In genomic region chr20:3166913-3167342, GRCh38 we compare ENCODE assay signal across 22 cellular contexts. TPM values are rescaled to one million over a fixed set of nuclear protein-coding genes. Genes with fewer than 3 reads are reported as not detected.
DNase-seq lines count a peak whose midpoint lies in the region; ATAC-seq and TF ChIP-seq lines count a peak whose summit lies in the region.
"Had no signal": no experiment of that assay in that cellular context is flagged by ENCODE, and none has a peak within 500 bp of the region (broad histone marks: within the 10 kb centered on the region; RNA-seq: fewer than 3 reads in every experiment).

No MANE protein-coding gene starts in this region.

- H3K4me3 Mint-ChIP-seq in GM23338, result peak overlapping the region; percentile 68; the same call in 2 of the 3 replicates
- no peak overlapping the region for H3K4me3 Mint-ChIP-seq in CD4-positive, alpha-beta T cell
- H3K4me3 Mint-ChIP-seq: CD4-positive, alpha-beta memory T cell had no signal

- peak overlapping the region; percentile 62; the same call in 1 of the 2 replicates for H3K4me3 ChIP-seq in GM23338
- no peak overlapping the region for H3K4me3 ChIP-seq in HEK293 (ENCODE audit: low read depth, low read length)
- H3K4me3 ChIP-seq: BLaER1, GM12878 had no signal

- no peaks in the 10 kb centered on the region for H3K9me3 Mint-ChIP-seq in GM23338
- no peaks in the 10 kb centered on the region for H3K9me3 Mint-ChIP-seq in CD4-positive, alpha-beta T cell
- H3K9me3 Mint-ChIP-seq: CD4-positive, alpha-beta memory T cell had no signal

- H4K20me1 ChIP-seq in GM23338 (replicated peaks; ENCODE audit: insufficient read depth), result no peaks in the 10 kb centered on the region

- H3K27me3 Mint-ChIP-seq in GM23338 (ENCODE audit: insufficient read depth, low read depth, poor library complexity), result peaks cover 24% of the 10 kb centered on the region
- H3K27me3 Mint-ChIP-seq in CD4-positive, alpha-beta T cell, result peaks cover 15% of the 10 kb centered on the region

- H3K27me3 ChIP-seq in GM23338 (ENCODE audit: insufficient read depth), result peaks cover 5% of the 10 kb centered on the region; the same call in 1 of the 2 replicates
- H3K27me3 ChIP-seq in CD4-positive, alpha-beta T cell (ENCODE audit: control insufficient read depth, insufficient read depth, low read length), result peaks cover 19% of the 10 kb centered on the region

- CTCF ChIA-PET in HEK293 (lab: Yijun Ruan, JAX), result no interaction called here
- CTCF ChIA-PET in CD4-positive, alpha-beta T cell (lab: Charles Lee), result no interaction called here

- H3K4me2 ChIP-seq in GM23338, result peak overlapping the region; percentile 84
- H3K4me2 ChIP-seq: BLaER1 had no signal

- H3K36me3 Mint-ChIP-seq in GM23338 (ENCODE audit: low read depth), result peaks cover 12% of the 10 kb centered on the region
- no peaks in the 10 kb centered on the region for H3K36me3 Mint-ChIP-seq in CD4-positive, alpha-beta T cell (ENCODE audit: low read depth)
- H3K36me3 Mint-ChIP-seq: CD4-positive, alpha-beta memory T cell had no signal

- H3K27ac Mint-ChIP-seq in GM23338, result no peak overlapping the region
- H3K27ac Mint-ChIP-seq in CD4-positive, alpha-beta T cell, result no peak overlapping the region
- H3K27ac Mint-ChIP-seq: CD4-positive, alpha-beta memory T cell had no signal

- H3K36me3 ChIP-seq in GM23338 (ENCODE audit: insufficient read depth) (no peaks in the 10 kb centered on the region), HEK293 (ENCODE audit: control insufficient read depth in 2 of 2, insufficient read depth in 1 of 2, low read length in 2 of 2) (peaks cover 0 to 2% of the 10 kb centered on the region in 2 experiments; a peak in 1 of 3 replicates)
- H3K36me3 ChIP-seq: BLaER1 had no signal

- no peak for ATAC-seq in GM23338
- ATAC-seq in CD4-positive, alpha-beta T cell (ENCODE audit: poor library complexity), result no peak
- ATAC-seq: GM12878 had no signal

- no peaks in the 10 kb centered on the region for H3K79me2 ChIP-seq in GM23338 (replicated peaks; ENCODE audit: insufficient read depth)

- no peak overlapping the region for H2AFZ ChIP-seq in GM23338

- peaks cover 13% of the 10 kb centered on the region; the same call in 1 of the 2 replicates for H3F3A ChIP-seq in GM23338 (replicated peaks; ENCODE audit: low read depth)

- H3K4me1 ChIP-seq in GM23338 (ENCODE audit: insufficient read depth), result peaks cover 12% of the 10 kb centered on the region
- no peaks in the 10 kb centered on the region for H3K4me1 ChIP-seq in HEK293 (ENCODE audit: control insufficient read depth, insufficient read depth, low read length)

- POLR2A ChIA-PET in HEK293 (lab: Yijun Ruan, JAX), result no interaction called here
- POLR2A ChIA-PET in CD4-positive, alpha-beta T cell (lab: Charles Lee), result no interaction called here

- no peaks in the 10 kb centered on the region for H3K9me2 ChIP-seq in GM23338 (ENCODE audit: insufficient read depth)

- intact Hi-C loops in posterior vena cava (cut with DNase I), result no loop called here
- intact Hi-C loops in CD4-positive, alpha-beta T cell (cut with DNase I, micrococcal nuclease), result no loop called here

- no peak for DNase-seq in GM23338 (ENCODE audit: low spot score)
- DNase-seq in epidermal melanocyte (ENCODE audit: insufficient read length, low spot score), result peak; percentile 3
- DNase-seq in posterior vena cava (ENCODE audit: low spot score), result peak; percentile 66
- no peak for DNase-seq in stimulated activated CD4-positive, alpha-beta T cell treated with anti-CD3 and anti-CD28 coated beads, Interleukin-4, amount 100 ng/mL, for 24 hours
- no peak for DNase-seq in HCEC 1CT
- DNase-seq in CD4-positive, alpha-beta T cell, result no peak
- DNase-seq: Caco-2; CD4-positive, alpha-beta memory T cell; DND-41; NCI-H1694; NCI-H2081; NCI-H2171; NCI-H345; NCI-H524; NCI-H774; NK-92 treated with Interleukin-12 subunit alpha and Interleukin-12 subunit beta, amount 100 ng/mL, for 24 hours; SIG-M5 had no signal

- H3K27ac ChIP-seq in GM23338 (ENCODE audit: low read depth) (no peak overlapping the region), HEK293 (ENCODE audit: extremely low read depth, low read depth, low read length) (no peak overlapping the region)
- H3K27ac ChIP-seq in CD4-positive, alpha-beta T cell (ENCODE audit: low read depth, low read length), result no peak overlapping the region
- H3K27ac ChIP-seq: BLaER1, HL-60, RWPE1 had no signal

- H3K4me1 Mint-ChIP-seq in GM23338, result peaks cover 39% of the 10 kb centered on the region
- H3K4me1 Mint-ChIP-seq in CD4-positive, alpha-beta T cell (ENCODE audit: low read depth), result peaks cover 7% of the 10 kb centered on the region

- H3K9me3 ChIP-seq in HEK293 (ENCODE audit: control insufficient read depth, insufficient read depth, low read depth, low read length), result no peaks in the 10 kb centered on the region
- no peaks in the 10 kb centered on the region for H3K9me3 ChIP-seq in CD4-positive, alpha-beta T cell (ENCODE audit: control insufficient read depth, low read length)
- H3K9me3 ChIP-seq: BLaER1, Caco-2 had no signal

- TF ChIP-seq CTCF in GM23338 (conservative IDR thresholded peaks at IDR 0.05; ENCODE audit: low read depth in 2 of 2) (no peak), HEK293 (tag by site-specific recombination; IDR thresholded peaks at IDR 0.05) (no peak)
- no peak for TF ChIP-seq CTCF in CD4-positive, alpha-beta T cell (IDR thresholded peaks at IDR 0.05)

TF ChIP-seq in HEK293, 187 proteins besides CTCF, POLR2A, EP300 and RAD21:
- TF ChIP-seq ZNF211 (tag by site-specific recombination; IDR thresholded peaks at IDR 0.05; ENCODE audit: low read depth), result no peak
- TF ChIP-seq HIC1 (tag by site-specific recombination; IDR thresholded peaks at IDR 0.05), result peak; percentile 65

RNA-seq across cellular contexts. Expression of gene LZTS3, which starts 6.4 kb away (rescaled TPM):
- total RNA-seq in GM23338 (2014; rRNA removed; shearing (Covaris generic)), result 29.4 and 40.7 TPM in 2 replicates
- polyA plus RNA-seq in GM23338 (2016; fragmentation: Nextera tagmentation; extraction: Ambion mirVana), result 9.7 and 10.7 TPM in 2 replicates
- 1 to 10 TPM; 4.2 to 8.0 TPM for total RNA-seq in posterior vena cava
- 10 to 100 TPM; 22.2 to 22.4 TPM for total RNA-seq in CD4-positive, alpha-beta T cell

RNA-seq across cellular contexts. Expression of gene FASTKD5, which starts 7.3 kb away (rescaled TPM):
- 30.7 and 32.8 TPM in 2 replicates for total RNA-seq in GM23338 (2014; rRNA removed; shearing (Covaris generic))
- polyA plus RNA-seq in GM23338 (2016; fragmentation: Nextera tagmentation; extraction: Ambion mirVana), result 12.2 and 12.9 TPM in 2 replicates
- 10 to 100 TPM in 1 of 2 donors, 1 to 10 TPM in 1; 9.2 to 10.6 TPM for total RNA-seq in posterior vena cava
- total RNA-seq in CD4-positive, alpha-beta T cell, result 10 to 100 TPM; 37.9 to 38.7 TPM

RNA-seq across cellular contexts. Expression of gene UBOX5, which starts 7.3 kb away (rescaled TPM):
- 4.3 and 5.7 TPM in 2 replicates for total RNA-seq in GM23338 (2014; rRNA removed; shearing (Covaris generic))
- polyA plus RNA-seq in GM23338 (2016; fragmentation: Nextera tagmentation; extraction: Ambion mirVana), result 2.4 and 2.7 TPM in 2 replicates
- total RNA-seq in posterior vena cava, result 1 to 10 TPM; 5.2 to 6.2 TPM
- 10 to 100 TPM; 11.9 to 13.0 TPM for total RNA-seq in CD4-positive, alpha-beta T cell

RNA-seq across cellular contexts. Expression of gene DDRGK1, which starts 37.6 kb away (rescaled TPM):
- total RNA-seq in GM23338 (2014; rRNA removed; shearing (Covaris generic)), result 34.8 and 44.0 TPM in 2 replicates
- 35.7 and 45.5 TPM in 2 replicates for polyA plus RNA-seq in GM23338 (2016; fragmentation: Nextera tagmentation; extraction: Ambion mirVana)
- 10 to 100 TPM; 38.3 to 38.6 TPM for total RNA-seq in posterior vena cava
- 10 to 100 TPM; 40.7 to 43.4 TPM for total RNA-seq in CD4-positive, alpha-beta T cell

RNA-seq across cellular contexts. Expression of gene ITPA, which starts 42.4 kb away (rescaled TPM):
- 45.3 and 57.5 TPM in 2 replicates for total RNA-seq in GM23338 (2014; rRNA removed; shearing (Covaris generic))
- polyA plus RNA-seq in GM23338 (2016; fragmentation: Nextera tagmentation; extraction: Ambion mirVana), result 81.7 and 86.6 TPM in 2 replicates
- 10 to 100 TPM; 31.1 to 33.7 TPM for total RNA-seq in posterior vena cava
- 10 to 100 TPM; 17.8 to 19.5 TPM for total RNA-seq in CD4-positive, alpha-beta T cell

Comparison
In these comparisons a context has a peak if more than half of its experiments do, and no peak if none do; other contexts are left out.
1. DNase-seq: peak in epidermal melanocyte (single experiment) and posterior vena cava (single experiment); none in GM23338 (single experiment), stimulated activated CD4-positive, alpha-beta T cell treated with anti-CD3 and anti-CD28 coated beads, Interleukin-4, amount 100 ng/mL, for 24 hours (single experiment), HCEC 1CT (single experiment) and CD4-positive, alpha-beta T cell (0 of 10).